8 cellular contexts compared by ENCODE assay signal in the genomic region with DNA sequence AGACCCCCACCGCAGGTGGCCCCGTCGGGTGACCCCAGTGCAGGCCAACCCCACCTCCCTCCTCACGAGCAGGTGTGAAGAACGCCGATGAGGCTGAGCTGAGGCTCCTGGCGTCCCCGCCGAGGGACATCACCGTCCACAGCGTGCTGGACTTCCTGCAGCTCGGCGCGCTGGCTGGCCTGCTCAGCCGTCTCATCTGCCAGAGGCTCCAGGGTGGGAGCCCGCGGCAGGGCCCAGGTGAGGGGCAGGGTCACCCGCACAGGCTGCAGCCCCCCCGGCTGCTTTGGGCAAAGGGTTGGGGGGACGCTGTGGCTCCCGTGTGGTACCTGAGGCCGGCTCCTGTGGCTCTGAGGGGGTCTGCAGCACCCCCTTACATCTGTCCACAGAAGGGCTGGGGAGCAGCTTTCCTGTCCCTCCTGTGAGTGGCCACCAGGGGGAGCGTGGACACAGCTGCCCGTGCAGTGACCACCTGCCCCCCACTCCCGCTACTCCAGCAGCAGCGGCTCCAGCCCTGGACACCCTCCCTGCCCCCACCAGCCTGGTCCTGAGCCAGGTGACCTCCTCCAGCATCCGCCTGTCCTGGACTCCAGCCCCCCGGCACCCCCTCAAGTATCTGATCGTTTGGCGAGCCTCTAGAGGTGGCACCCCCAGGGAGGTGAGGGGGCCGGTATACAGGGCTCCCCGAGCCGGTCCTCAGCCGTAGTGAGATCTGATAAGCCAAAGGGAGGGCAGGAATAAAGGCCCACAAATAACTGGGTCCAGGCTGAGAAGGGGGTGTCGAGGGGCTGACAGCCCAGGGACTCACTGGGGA.
DNase-seq lines count a peak whose midpoint lies in the region; ATAC-seq lines count a peak whose summit lies in the region.

No MANE protein-coding gene starts in this region.

- DNase-seq in NCI-H1417 (lab: John Stamatoyannopoulos, UW): peak; percentile 21 to 80 (median 76)
- DNase-seq in NCI-H1417 treated with DMSO at 0.1 percent for 48 hours (lab: John Stamatoyannopoulos, UW): no peak
- peak; percentile 2 to 16 for DNase-seq in Kasumi-1 (lab: John Stamatoyannopoulos, UW)
- peak; percentile 37 to 41 for DNase-seq in activated CD4-positive, alpha-beta T cell treated with anti-CD3 and anti-CD28 coated beads, Interleukin-2, amount 50 U/mL, for 48 hours
- peak; percentile 25 for DNase-seq in globus pallidus (ENCODE audit: low spot score)
- DNase-seq in retina: peak; percentile 91
- no peak for DNase-seq in stimulated activated naive CD4-positive, alpha-beta T cell treated with Interleukin-2 at 50 U/mL for 16 hours (lab: John Stamatoyannopoulos, UW)

- ATAC-seq in GM18909 (IDR thresholded peaks at IDR 0.05; ENCODE audit: poor library complexity, unreplicated experiment): no peak

Comparison
In these comparisons a context has a peak if more than half of its experiments do, and no peak if none do; other contexts are left out.
1. DNase-seq: peak in NCI-H1417 (3 of 3), Kasumi-1 (2 of 2), activated CD4-positive, alpha-beta T cell treated with anti-CD3 and anti-CD28 coated beads, Interleukin-2, amount 50 U/mL, for 48 hours (2 of 2), globus pallidus (single experiment) and retina (single experiment); none in NCI-H1417 treated with DMSO at 0.1 percent for 48 hours (single experiment) and stimulated activated naive CD4-positive, alpha-beta T cell treated with Interleukin-2 at 50 U/mL for 16 hours (single experiment).